Comparison of ENCODE assay signal across 9 cellular contexts in the genomic region with DNA sequence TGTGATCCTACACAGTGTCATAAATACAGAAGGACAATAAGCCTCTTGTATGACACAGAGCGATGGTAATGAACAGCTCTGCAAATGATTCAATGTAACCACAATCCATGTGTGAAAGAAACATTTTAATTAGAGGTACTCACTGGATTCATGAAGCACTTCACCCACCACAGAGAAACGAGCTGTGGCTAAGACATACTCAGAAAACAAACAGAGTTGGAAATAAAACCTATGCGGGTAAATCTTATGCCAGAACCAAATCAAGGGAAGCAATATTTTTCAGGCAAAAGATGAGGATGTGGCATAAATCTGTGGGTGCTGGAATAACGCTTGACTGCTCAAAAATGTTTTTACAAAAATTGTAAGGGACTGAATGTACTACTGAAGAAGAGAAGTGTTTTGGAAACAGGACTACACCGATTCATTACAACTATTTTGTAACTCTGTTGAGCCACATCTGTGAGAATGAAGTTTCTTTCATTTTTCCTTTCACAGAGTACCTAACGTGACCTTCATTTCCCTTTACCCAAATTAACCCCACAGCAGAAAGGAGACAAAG.
A peak's percentile ranks its signal among the peaks of the same experiment; 100 is the strongest.
DNase-seq lines count a peak whose midpoint lies in the region; ATAC-seq and TF ChIP-seq lines count a peak whose summit lies in the region.
"Had no signal": no experiment of that assay in that cellular context is flagged by ENCODE, and none has a peak within 500 bp of the region (broad histone marks: within the 10 kb centered on the region; RNA-seq: fewer than 3 reads in every experiment).

No MANE protein-coding gene starts in this region.

- H4K20me1 ChIP-seq in OCI-LY7 (ENCODE audit: insufficient read depth, low read length), result no peaks in the 10 kb centered on the region

- POLR2A ChIA-PET in OCI-LY7 (lab: Charles Lee), result no interaction called here

- H3K4me3 Mint-ChIP-seq in immature natural killer cell, result peak overlapping the region; percentile 58 to 70 (median 64)

- peak overlapping the region; percentile 77 to 93 (median 92) for H3K27ac Mint-ChIP-seq in immature natural killer cell

- H3K9me3 ChIP-seq in OCI-LY7 (ENCODE audit: low read length) (peaks cover 4% of the 10 kb centered on the region; the same call in 1 of the 2 replicates), HAP-1 (no peaks in the 10 kb centered on the region)
- H3K9me3 ChIP-seq: A549 had no signal

- no peaks in the 10 kb centered on the region for H3K27me3 Mint-ChIP-seq in immature natural killer cell (ENCODE audit: low read depth in 3 of 3)

- H3K4me1 ChIP-seq in OCI-LY7 (ENCODE audit: insufficient read depth, low read length, poor library complexity, severe bottlenecking), result peaks cover 14% of the 10 kb centered on the region
- H3K4me1 ChIP-seq in HAP-1, result no peaks in the 10 kb centered on the region
- H3K4me1 ChIP-seq: A549 had no signal

- intact Hi-C loops in OCI-LY7 (cut with micrococcal nuclease; ENCODE audit: unreplicated experiment), result no loop called here

- no peaks in the 10 kb centered on the region for H3K9me3 Mint-ChIP-seq in immature natural killer cell

- no peak overlapping the region for H2AFZ ChIP-seq in OCI-LY7 (ENCODE audit: low read length)

- ATAC-seq in HG02798 (IDR thresholded peaks at IDR 0.05; ENCODE audit: poor library complexity, unreplicated experiment), result peak; percentile 63
- ATAC-seq: A549 had no signal

- peak overlapping the region; percentile 35 for H3K4me2 ChIP-seq in OCI-LY7 (ENCODE audit: low read length)
- H3K4me2 ChIP-seq: A549 had no signal

- no peaks in the 10 kb centered on the region for H3K9me2 ChIP-seq in OCI-LY7 (ENCODE audit: insufficient read depth, low read length)

- H3K36me3 ChIP-seq in OCI-LY7 (ENCODE audit: insufficient read depth, low read length) (no peaks in the 10 kb centered on the region), HAP-1 (replicated peaks) (no peaks in the 10 kb centered on the region)

- no peaks in the 10 kb centered on the region for H3K27me3 ChIP-seq in HAP-1 (ENCODE audit: low read depth)

- H3K4me1 Mint-ChIP-seq in immature natural killer cell, result peaks cover 46 to 54% of the 10 kb centered on the region in 2 donors

- no peaks in the 10 kb centered on the region for H3K36me3 Mint-ChIP-seq in immature natural killer cell

- peak in 2 of 3 experiments; percentile 19 to 27 for DNase-seq in NCI-H1417 (lab: John Stamatoyannopoulos, UW)
- DNase-seq in NCI-H1417 treated with DMSO at 0.1 percent for 48 hours (lab: John Stamatoyannopoulos, UW), result no peak
- DNase-seq in OCI-LY7 (ENCODE audit: low spot score), result no peak
- peak; percentile 24 to 58 (median 53) for DNase-seq in immature natural killer cell
- no peak for DNase-seq in HPDE6-E6E7 (ENCODE audit: extremely low spot score)
- DNase-seq in HAP-1 (ENCODE audit: low spot score in 2 of 2), result no peak
- DNase-seq in GF-D8 (lab: John Stamatoyannopoulos, UW), result no peak

- in situ Hi-C loops in HAP-1 (cut with MboI; ENCODE audit: low sequenced_read_pairs), result no loop called here

- BruUV-seq in OCI-LY7 (replicated peaks; lab: Mats Ljungman, UMichigan), result no TSS peak

- no peak for TF ChIP-seq CTCF in OCI-LY7 (conservative IDR thresholded peaks at IDR 0.05; ENCODE audit: low read length)

- H3K27ac ChIP-seq in OCI-LY7 (ENCODE audit: low read depth, low read length, poor library complexity, severe bottlenecking), result no peak overlapping the region
- H3K27ac ChIP-seq: A549 had no signal

- CTCF ChIA-PET in OCI-LY7 (lab: Charles Lee; ENCODE audit: unreplicated experiment), result no interaction called here

- no peaks in the 10 kb centered on the region for H3K79me2 ChIP-seq in OCI-LY7 (ENCODE audit: insufficient read depth, low read depth, low read length)

- no peak overlapping the region for H3K4me3 ChIP-seq in OCI-LY7 (ENCODE audit: low read depth, low read length, poor library complexity, severe bottlenecking)
- no peak overlapping the region for H3K4me3 ChIP-seq in HAP-1
- H3K4me3 ChIP-seq: A549 had no signal

Comparison
In these comparisons a context has a peak if more than half of its experiments do, and no peak if none do; other contexts are left out.
1. DNase-seq: peak in NCI-H1417 (2 of 3) and immature natural killer cell (3 of 3); none in NCI-H1417 treated with DMSO at 0.1 percent for 48 hours (single experiment), OCI-LY7 (single experiment), HPDE6-E6E7 (single experiment), HAP-1 (0 of 2) and GF-D8 (single experiment).